In genomic region chr1:91020967-91021685, GRCh38 we compare ENCODE assay signal across 8 cellular contexts. TPM values are rescaled to one million over a fixed set of nuclear protein-coding genes. Genes with fewer than 3 reads are reported as not detected.
DNase-seq lines count a peak whose midpoint lies in the region; ATAC-seq and TF ChIP-seq lines count a peak whose summit lies in the region.

No MANE protein-coding gene starts in this region.

- H3K27me3 ChIP-seq in duodenal mucosa (ENCODE audit: control insufficient read depth in 1 of 2, insufficient read depth in 2 of 2, low read length in 2 of 2), result no peaks in the 10 kb centered on the region
- no peaks in the 10 kb centered on the region for H3K27me3 ChIP-seq in lower lobe of right lung (ENCODE audit: low read depth)

- peak overlapping the region; percentile 92 for H3K4me3 Mint-ChIP-seq in activated CD4-positive, alpha-beta memory T cell treated with anti-CD3 and anti-CD28 coated beads, Interleukin-2, amount 10 ng/mL, durations not matched to agents 7 days and 5 days

- peaks cover 33% of the 10 kb centered on the region for H3K36me3 Mint-ChIP-seq in activated CD4-positive, alpha-beta memory T cell treated with anti-CD3 and anti-CD28 coated beads, Interleukin-2, amount 10 ng/mL, durations not matched to agents 7 days and 5 days (ENCODE audit: low read depth)

- POLR2A ChIA-PET in activated CD4-positive, alpha-beta memory T cell treated with anti-CD3 and anti-CD28 coated beads, Interleukin-2, amount 10 ng/mL, durations not matched to agents 7 days and 5 days (lab: Charles Lee), result interaction anchor here (1.2 to 2.6 kb wide), 4 partner anchors 9 to 297 kb away, joined by 3 to 19 read pairs (median 6); no protein-coding TSS in a partner anchor

- ATAC-seq in GM18909 (IDR thresholded peaks at IDR 0.05; ENCODE audit: poor library complexity, unreplicated experiment) (peak; percentile 43), HG03196 (IDR thresholded peaks at IDR 0.05; ENCODE audit: unreplicated experiment) (peak; percentile 41), lower lobe of right lung (peak; percentile 74 to 75)

- H3K27me3 Mint-ChIP-seq in activated CD4-positive, alpha-beta memory T cell treated with anti-CD3 and anti-CD28 coated beads, Interleukin-2, amount 10 ng/mL, durations not matched to agents 7 days and 5 days, result no peaks in the 10 kb centered on the region

- H3K4me1 ChIP-seq in duodenal mucosa (ENCODE audit: control insufficient read depth in 1 of 2, insufficient read depth in 2 of 2, low read length in 2 of 2), result peaks cover 5 to 37% of the 10 kb centered on the region in 2 donors
- peaks cover 57% of the 10 kb centered on the region for H3K4me1 ChIP-seq in lower lobe of right lung

- no peaks in the 10 kb centered on the region for H3K9me3 ChIP-seq in duodenal mucosa (ENCODE audit: control insufficient read depth in 1 of 2, low read length in 2 of 2)
- no peaks in the 10 kb centered on the region for H3K9me3 ChIP-seq in lower lobe of right lung

- DNase-seq in Ammon's horn (ENCODE audit: low spot score) (peak; percentile 74), NCI-H748 (lab: John Stamatoyannopoulos, UW; ENCODE audit: unreplicated experiment) (peak; percentile 90), lower lobe of right lung (peak; percentile 75)
- DNase-seq in activated CD4-positive, alpha-beta memory T cell treated with anti-CD3 and anti-CD28 coated beads, Interleukin-2, amount 10 ng/mL, durations not matched to agents 7 days and 5 days, result peak; percentile 77
- peak; percentile 18 to 64 (median 35) for DNase-seq in stimulated activated CD4-positive, alpha-beta T cell treated with anti-CD3 and anti-CD28 coated beads, TNF-alpha, amount 100 ng/mL, for 24 hours (ENCODE audit: low read depth in 3 of 3)

- CTCF ChIA-PET in activated CD4-positive, alpha-beta memory T cell treated with anti-CD3 and anti-CD28 coated beads, Interleukin-2, amount 10 ng/mL, durations not matched to agents 7 days and 5 days (lab: Charles Lee), result interaction anchor here (1.5 kb wide), 1 partner anchor 300 kb away, joined by 5 read pairs; no protein-coding TSS in a partner anchor

- H3K9ac ChIP-seq in duodenal mucosa (ENCODE audit: low read depth in 1 of 2, low read length in 2 of 2), result peak overlapping the region; percentile 60 to 76

- peaks cover 47% of the 10 kb centered on the region for H3K4me1 Mint-ChIP-seq in activated CD4-positive, alpha-beta memory T cell treated with anti-CD3 and anti-CD28 coated beads, Interleukin-2, amount 10 ng/mL, durations not matched to agents 7 days and 5 days

- H3K9me3 Mint-ChIP-seq in activated CD4-positive, alpha-beta memory T cell treated with anti-CD3 and anti-CD28 coated beads, Interleukin-2, amount 10 ng/mL, durations not matched to agents 7 days and 5 days, result no peaks in the 10 kb centered on the region

- H3K4me3 ChIP-seq in duodenal mucosa (ENCODE audit: low read depth in 1 of 2, low read length in 2 of 2) (peak overlapping the region; percentile 87 to 88), lower lobe of right lung (peak overlapping the region; percentile 82)

- H3K27ac Mint-ChIP-seq in activated CD4-positive, alpha-beta memory T cell treated with anti-CD3 and anti-CD28 coated beads, Interleukin-2, amount 10 ng/mL, durations not matched to agents 7 days and 5 days, result peak overlapping the region; percentile 89

- TF ChIP-seq CTCF in lower lobe of right lung (IDR thresholded peaks at IDR 0.05), result no peak

- intact Hi-C loops in lower lobe of right lung (cut with DNase I), result no loop called here

- H3K36me3 ChIP-seq in duodenal mucosa (ENCODE audit: control insufficient read depth in 1 of 2, insufficient read depth in 2 of 2, low read length in 2 of 2) (no peaks in the 10 kb centered on the region), lower lobe of right lung (no peaks in the 10 kb centered on the region)

- H3K27ac ChIP-seq in duodenal mucosa (ENCODE audit: low read depth, low read length) (peak overlapping the region; percentile 97), lower lobe of right lung (peak overlapping the region; percentile 99)

RNA-seq across cellular contexts. Expression of gene ZNF644, which starts 0.7 kb away (rescaled TPM):
- 10 to 100 TPM; 50.9 to 56.1 TPM for total RNA-seq in activated CD4-positive, alpha-beta memory T cell treated with anti-CD3 and anti-CD28 coated beads, Interleukin-2, amount 10 ng/mL, durations not matched to agents 7 days and 5 days
- 54.7 TPM for total RNA-seq in lower lobe of right lung

Comparison
In these comparisons a context has a peak if more than half of its experiments do, and no peak if none do; other contexts are left out.
1. Peak in every context shown above with its lines: DNase-seq, ATAC-seq, H3K4me3 ChIP-seq and H3K27ac ChIP-seq.
2. DNase-seq: peak in every context shown above with its lines; median percentile 90 in NCI-H748; 77 in activated CD4-positive, alpha-beta memory T cell treated with anti-CD3 and anti-CD28 coated beads, Interleukin-2, amount 10 ng/mL, durations not matched to agents 7 days and 5 days; 75 in lower lobe of right lung; 74 in Ammon's horn; 35 in stimulated activated CD4-positive, alpha-beta T cell treated with anti-CD3 and anti-CD28 coated beads, TNF-alpha, amount 100 ng/mL, for 24 hours.